Comparison of ENCODE assay signal across 8 cellular contexts in the genomic region with DNA sequence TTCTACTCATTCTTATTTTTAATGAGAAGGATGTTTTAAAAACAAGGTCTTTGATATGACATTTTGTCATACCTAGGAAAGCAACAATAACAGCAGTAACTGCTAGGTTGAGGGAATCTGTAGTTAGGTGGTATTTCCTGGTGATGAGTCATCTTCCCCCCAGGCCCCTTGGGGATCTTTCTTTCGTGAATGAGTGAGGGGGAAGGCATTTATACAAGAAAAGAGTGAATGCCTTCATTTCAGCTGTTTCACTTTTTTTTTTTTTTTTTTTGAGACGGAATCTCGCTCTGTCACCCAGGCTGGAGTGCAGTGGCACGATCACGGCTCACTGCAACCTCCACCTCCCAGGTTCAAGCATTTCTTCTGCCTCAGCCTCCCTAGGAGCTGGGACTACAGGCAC.
DNase-seq lines count a peak whose midpoint lies in the region; ATAC-seq and TF ChIP-seq lines count a peak whose summit lies in the region.

No MANE protein-coding gene starts in this region.

- H3K9me3 ChIP-seq in DOHH2 (ENCODE audit: control insufficient read depth, insufficient read depth, low read length): no peaks in the 10 kb centered on the region
- no peaks in the 10 kb centered on the region for H3K9me3 ChIP-seq in naive thymus-derived CD4-positive, alpha-beta T cell (ENCODE audit: control insufficient read depth in 2 of 3, low read length in 3 of 3)

- POLR2A ChIA-PET in naive thymus-derived CD4-positive, alpha-beta T cell (lab: Charles Lee): interaction anchor here (1.0 kb wide), 1 partner anchor 10 kb away, joined by 3 read pairs; no protein-coding TSS in a partner anchor

- peak overlapping the region; percentile 29 for H3K4me2 ChIP-seq in DOHH2 (ENCODE audit: low read length)

- peaks cover 42% of the 10 kb centered on the region for H3K4me1 ChIP-seq in DOHH2 (ENCODE audit: control insufficient read depth, low read length)
- peaks cover 5 to 37% of the 10 kb centered on the region in 2 donors for H3K4me1 ChIP-seq in naive thymus-derived CD4-positive, alpha-beta T cell (ENCODE audit: control insufficient read depth in 2 of 2, insufficient read depth in 2 of 2, low read length in 2 of 2)

- H3K27me3 Mint-ChIP-seq in central memory CD8-positive, alpha-beta T cell: no peaks in the 10 kb centered on the region
- no peaks in the 10 kb centered on the region for H3K27me3 Mint-ChIP-seq in naive thymus-derived CD4-positive, alpha-beta T cell

- DNase-seq in LHCN-M2 (ENCODE audit: low read depth) (peak; percentile 93), GOT3 (lab: John Stamatoyannopoulos, UW) (no peak), lower leg skin (ENCODE audit: low spot score in 2 of 2) (no peak), cortex of kidney (lab: John Stamatoyannopoulos, UW) (no peak), NCI-H1436 treated with DMSO at 0.1 percent for 48 hours (lab: John Stamatoyannopoulos, UW) (no peak)
- no peak for DNase-seq in central memory CD8-positive, alpha-beta T cell (ENCODE audit: low spot score in 2 of 2)
- DNase-seq in naive thymus-derived CD4-positive, alpha-beta T cell: peak in 1 of 9 donors; percentile 38

- H3K4me3 ChIP-seq in DOHH2 (ENCODE audit: low read length): no peak overlapping the region
- no peak overlapping the region for H3K4me3 ChIP-seq in naive thymus-derived CD4-positive, alpha-beta T cell (ENCODE audit: low read length)
- no peak overlapping the region for H3K4me3 ChIP-seq in lower leg skin (ENCODE audit: low read depth, poor library complexity, severe bottlenecking)

- H3K27ac ChIP-seq in DOHH2 (ENCODE audit: low read depth, low read length): no peak overlapping the region
- H3K27ac ChIP-seq in naive thymus-derived CD4-positive, alpha-beta T cell (ENCODE audit: low read depth, low read length): no peak overlapping the region

- no peaks in the 10 kb centered on the region for H3K36me3 Mint-ChIP-seq in central memory CD8-positive, alpha-beta T cell (ENCODE audit: insufficient read depth)
- H3K36me3 Mint-ChIP-seq in naive thymus-derived CD4-positive, alpha-beta T cell: peaks cover 1 to 23% (median 16%) of the 10 kb centered on the region in 5 donors

- peaks cover 3% of the 10 kb centered on the region; the same call in 1 of the 2 replicates for H4K20me1 ChIP-seq in DOHH2 (ENCODE audit: control insufficient read depth, insufficient read depth, low read depth, low read length)

- intact Hi-C loops in naive thymus-derived CD4-positive, alpha-beta T cell (cut with micrococcal nuclease): no loop called here
- intact Hi-C loops in lower leg skin (cut with DNase I; ENCODE audit: low total_unique reads): no loop called here

- TF ChIP-seq CTCF in DOHH2 (IDR thresholded peaks at IDR 0.05; ENCODE audit: low read depth, low read length, poor library complexity, severe bottlenecking): no peak
- no peak for TF ChIP-seq CTCF in lower leg skin (IDR thresholded peaks at IDR 0.05)

- no peaks in the 10 kb centered on the region for H3K9me2 ChIP-seq in DOHH2 (replicated peaks; ENCODE audit: control insufficient read depth, low read length)

- no peaks in the 10 kb centered on the region for H3K27me3 ChIP-seq in DOHH2 (ENCODE audit: control insufficient read depth, low read length)
- H3K27me3 ChIP-seq in naive thymus-derived CD4-positive, alpha-beta T cell (ENCODE audit: control insufficient read depth in 2 of 2, insufficient read depth in 2 of 2, low read length in 2 of 2): no peaks in the 10 kb centered on the region

- peaks cover 68% of the 10 kb centered on the region for H3K4me1 Mint-ChIP-seq in central memory CD8-positive, alpha-beta T cell
- peaks cover 39 to 92% (median 86%) of the 10 kb centered on the region in 7 donors for H3K4me1 Mint-ChIP-seq in naive thymus-derived CD4-positive, alpha-beta T cell

- 58 to 67% methylated on average over 5 of the region's 5 CpGs for WGBS in lower leg skin, 2 donors

- CTCF ChIA-PET in naive thymus-derived CD4-positive, alpha-beta T cell (lab: Charles Lee): interaction anchor here (0.6 kb wide), 1 partner anchor 65 kb away, joined by 3 read pairs; no protein-coding TSS in a partner anchor

- H3K36me3 ChIP-seq in DOHH2 (ENCODE audit: control insufficient read depth, low read length): peaks cover 19% of the 10 kb centered on the region
- H3K36me3 ChIP-seq in naive thymus-derived CD4-positive, alpha-beta T cell (ENCODE audit: control insufficient read depth in 2 of 3, insufficient read depth in 3 of 3, low read length in 3 of 3): peaks cover 0 to 6% (median 0%) of the 10 kb centered on the region in 3 experiments

- peaks cover 92% of the 10 kb centered on the region for H3K79me2 ChIP-seq in DOHH2 (ENCODE audit: control insufficient read depth, low read length)

- peaks cover 4% of the 10 kb centered on the region for H3F3A ChIP-seq in DOHH2 (ENCODE audit: control insufficient read depth, insufficient read depth)

- no peaks in the 10 kb centered on the region for H3K9me3 Mint-ChIP-seq in central memory CD8-positive, alpha-beta T cell
- H3K9me3 Mint-ChIP-seq in naive thymus-derived CD4-positive, alpha-beta T cell: peaks cover 0 to 4% (median 0%) of the 10 kb centered on the region in 11 donors

- peak; percentile 58 for ATAC-seq in central memory CD8-positive, alpha-beta T cell (replicated peaks; ENCODE audit: extremely low read depth, poor library complexity, severe bottlenecking)
- peak; percentile 41 for ATAC-seq in naive thymus-derived CD4-positive, alpha-beta T cell

- H3K27ac Mint-ChIP-seq in central memory CD8-positive, alpha-beta T cell (ENCODE audit: low read depth): no peak overlapping the region
- H3K27ac Mint-ChIP-seq in naive thymus-derived CD4-positive, alpha-beta T cell: peak overlapping the region in 8 of 9 donors; percentile 4 to 88 (median 42)

- TF ChIP-seq POLR2A in lower leg skin (IDR thresholded peaks at IDR 0.05): no peak

- H3K4me3 Mint-ChIP-seq in central memory CD8-positive, alpha-beta T cell: no peak overlapping the region
- H3K4me3 Mint-ChIP-seq in naive thymus-derived CD4-positive, alpha-beta T cell: peak overlapping the region in 5 of 10 donors; percentile 4 to 33 (median 23)
